Comparison of ENCODE assay signal across 17 cellular contexts in genomic region chr12:121649403-121649802, GRCh38. TPM values are rescaled to one million over a fixed set of nuclear protein-coding genes. Genes with fewer than 3 reads are reported as not detected.
A peak's percentile ranks its signal among the peaks of the same experiment; 100 is the strongest.
DNase-seq lines count a peak whose midpoint lies in the region; ATAC-seq, FAIRE-seq and TF ChIP-seq lines count a peak whose summit lies in the region.
"Had no signal": no experiment of that assay in that cellular context is flagged by ENCODE, and none has a peak within 500 bp of the region (broad histone marks: within the 10 kb centered on the region; RNA-seq: fewer than 3 reads in every experiment).

No MANE protein-coding gene starts in this region.

- peak overlapping the region; percentile 63 for H3K27ac Mint-ChIP-seq in activated naive CD4-positive, alpha-beta T cell treated with anti-CD3 and anti-CD28 coated beads for 36 hours
- H3K27ac Mint-ChIP-seq in T-helper 17 cell: peak overlapping the region; percentile 73
- H3K27ac Mint-ChIP-seq in endodermal cell: peak overlapping the region; percentile 65
- H3K27ac Mint-ChIP-seq: memory B cell had no signal

- H3K4me1 ChIP-seq in endodermal cell (ENCODE audit: control insufficient read depth, insufficient read depth, low read length): no peaks in the 10 kb centered on the region
- H3K4me1 ChIP-seq in upper lobe of left lung: peaks cover 5 to 13% (median 12%) of the 10 kb centered on the region in 4 donors
- H3K4me1 ChIP-seq: right atrium auricular region had no signal

- intact Hi-C loops in activated naive CD4-positive, alpha-beta T cell treated with anti-CD3 and anti-CD28 coated beads for 36 hours (cut with micrococcal nuclease): no loop called here

- TF ChIP-seq POLR2A in upper lobe of left lung (IDR thresholded peaks at IDR 0.05): no peak

- 96 to 100% methylated on average over 2 to 9 of the region's 9 CpGs for WGBS in endodermal cell (ENCODE audit: insufficient coverage in 1 of 2, insufficient read length in 1 of 2), 2 experiments
- WGBS in upper lobe of left lung, 2 donors: 64 to 74% methylated on average over 8 to 9 of the region's 9 CpGs

- H3K4me3 ChIP-seq in endodermal cell (ENCODE audit: low read length): no peak overlapping the region
- no peak overlapping the region for H3K4me3 ChIP-seq in upper lobe of left lung
- H3K4me3 ChIP-seq: GM23248, MG63, right atrium auricular region had no signal

- H3K4me1 Mint-ChIP-seq in activated naive CD4-positive, alpha-beta T cell treated with anti-CD3 and anti-CD28 coated beads for 36 hours (ENCODE audit: low read depth): peaks cover 28% of the 10 kb centered on the region
- H3K4me1 Mint-ChIP-seq in T-helper 17 cell: peaks cover 18% of the 10 kb centered on the region
- peaks cover 7% of the 10 kb centered on the region for H3K4me1 Mint-ChIP-seq in endodermal cell

- peaks cover 12% of the 10 kb centered on the region for H3K36me3 Mint-ChIP-seq in activated naive CD4-positive, alpha-beta T cell treated with anti-CD3 and anti-CD28 coated beads for 36 hours (ENCODE audit: low read depth)
- no peaks in the 10 kb centered on the region for H3K36me3 Mint-ChIP-seq in T-helper 17 cell (ENCODE audit: low read depth)
- H3K36me3 Mint-ChIP-seq in endodermal cell (ENCODE audit: low read depth): peaks cover 25% of the 10 kb centered on the region

- peaks cover 4% of the 10 kb centered on the region for H3K36me3 ChIP-seq in endodermal cell (ENCODE audit: control insufficient read depth, insufficient read depth, low read length)
- no peaks in the 10 kb centered on the region for H3K36me3 ChIP-seq in upper lobe of left lung
- H3K36me3 ChIP-seq: MG63, right atrium auricular region had no signal

- no peak for FAIRE-seq in HTR-8/SVneo (lab: Jason Lieb, UNC)
- FAIRE-seq: RCC 7860 had no signal

- no peaks in the 10 kb centered on the region for H3K9me3 Mint-ChIP-seq in activated naive CD4-positive, alpha-beta T cell treated with anti-CD3 and anti-CD28 coated beads for 36 hours
- peaks cover 11% of the 10 kb centered on the region for H3K9me3 Mint-ChIP-seq in endodermal cell
- H3K9me3 Mint-ChIP-seq: memory B cell had no signal

- H3K4me3 Mint-ChIP-seq in activated naive CD4-positive, alpha-beta T cell treated with anti-CD3 and anti-CD28 coated beads for 36 hours: no peak overlapping the region
- H3K4me3 Mint-ChIP-seq in T-helper 17 cell (peak overlapping the region; percentile 53), endodermal cell (no peak overlapping the region)
- H3K4me3 Mint-ChIP-seq: memory B cell had no signal

- no peaks in the 10 kb centered on the region for H3K27me3 Mint-ChIP-seq in activated naive CD4-positive, alpha-beta T cell treated with anti-CD3 and anti-CD28 coated beads for 36 hours (ENCODE audit: low read depth)
- H3K27me3 Mint-ChIP-seq in T-helper 17 cell (no peaks in the 10 kb centered on the region), endodermal cell (ENCODE audit: insufficient read depth) (no peaks in the 10 kb centered on the region)
- H3K27me3 Mint-ChIP-seq: memory B cell had no signal

- no peak overlapping the region for H3K27ac ChIP-seq in endodermal cell (ENCODE audit: low read depth, low read length)
- peak overlapping the region in 3 of 4 donors; percentile 17 to 66 (median 37) for H3K27ac ChIP-seq in upper lobe of left lung
- H3K27ac ChIP-seq: GM23248, right atrium auricular region had no signal

- CTCF ChIA-PET in activated naive CD4-positive, alpha-beta T cell treated with anti-CD3 and anti-CD28 coated beads for 36 hours (lab: Charles Lee): interaction anchor here (0.7 to 5.3 kb wide), 4 partner anchors 14 to 253 kb away, joined by 4 to 20 read pairs (median 6); no protein-coding TSS in a partner anchor

- TF ChIP-seq CTCF in endodermal cell (conservative IDR thresholded peaks at IDR 0.05) (no peak), upper lobe of left lung (IDR thresholded peaks at IDR 0.05) (no peak), GM10266 (IDR thresholded peaks at IDR 0.05; ENCODE audit: control insufficient read depth, insufficient read depth, low read depth, missing control alignments) (no peak)

- H3K9ac ChIP-seq in endodermal cell (ENCODE audit: extremely low read depth, low read length, poor library complexity, severe bottlenecking): no peak overlapping the region
- H3K9ac ChIP-seq: GM23248 had no signal

- DNase-seq in activated naive CD4-positive, alpha-beta T cell treated with anti-CD3 and anti-CD28 coated beads for 36 hours: no peak
- DNase-seq in activated naive CD4-positive, alpha-beta T cell treated with Interleukin-2 at 50 U/mL for 16 hours: no peak
- no peak for DNase-seq in T-helper 17 cell
- no peak for DNase-seq in endodermal cell
- DNase-seq in upper lobe of left lung: no peak
- DNase-seq in GM10266 (ENCODE audit: extremely low spot score): no peak
- no peak for DNase-seq in HTR-8/SVneo (ENCODE audit: insufficient read length, low spot score)
- DNase-seq: DMS79; GM23248; MG63; stimulated activated CD4-positive, alpha-beta T cell treated with anti-CD3 and anti-CD28 coated beads, Interleukin-1b, Interleukin-23, amount 100 ng/mL, for 48 hours; T-helper 9 cell; trophoblast cell had no signal

- H3K27me3 ChIP-seq in endodermal cell (ENCODE audit: control insufficient read depth, insufficient read depth, low read length, poor library complexity, severe bottlenecking) (no peaks in the 10 kb centered on the region), upper lobe of left lung (no peaks in the 10 kb centered on the region)
- H3K27me3 ChIP-seq: MG63, right atrium auricular region had no signal

- TF ChIP-seq EP300 in upper lobe of left lung (IDR thresholded peaks at IDR 0.05): no peak

- H3K9me3 ChIP-seq in T-helper 17 cell (ENCODE audit: control insufficient read depth, low read length, poor library complexity, severe bottlenecking) (no peaks in the 10 kb centered on the region), endodermal cell (ENCODE audit: control insufficient read depth, low read length) (no peaks in the 10 kb centered on the region), upper lobe of left lung (no peaks in the 10 kb centered on the region)
- H3K9me3 ChIP-seq: MG63, right atrium auricular region had no signal

- ATAC-seq in T-helper 17 cell (peak; percentile 18), upper lobe of left lung (ENCODE audit: low FRiP score in 2 of 2) (no peak), HG03442 (IDR thresholded peaks at IDR 0.05; ENCODE audit: unreplicated experiment) (no peak)

RNA-seq across cellular contexts. Expression of gene MORN3, which starts 20.1 kb away (rescaled TPM):
- total RNA-seq in activated naive CD4-positive, alpha-beta T cell treated with anti-CD3 and anti-CD28 coated beads for 36 hours: 1 to 10 TPM; 2.6 to 2.9 TPM
- total RNA-seq in T-helper 17 cell (1 to 10 TPM; 8.5 to 9.5 TPM), endodermal cell (1 to 10 TPM; 1.4 to 1.6 TPM), upper lobe of left lung (1 to 10 TPM in 5 of 6 donors, under 1 TPM in 1; 0.69 to 5.6 (median 1.2) TPM)
- 0.96 TPM for polyA plus RNA-seq in endodermal cell (2013, experiment 1 of 2)
- 0.79 TPM for polyA plus RNA-seq in endodermal cell (2013, experiment 2 of 2)
- total RNA-seq: GM23248 had no signal

RNA-seq across cellular contexts. Expression of gene ORAI1, which starts 23.1 kb away (rescaled TPM):
- 10 to 100 TPM; 21.1 to 21.8 TPM for total RNA-seq in activated naive CD4-positive, alpha-beta T cell treated with anti-CD3 and anti-CD28 coated beads for 36 hours
- 10 to 100 TPM; 51.3 to 52.0 TPM for total RNA-seq in T-helper 17 cell
- 10 to 100 TPM; 35.3 to 39.2 TPM for total RNA-seq in endodermal cell
- polyA plus RNA-seq in endodermal cell (2013, experiment 1 of 2): 11.8 TPM
- 11.2 TPM for polyA plus RNA-seq in endodermal cell (2013, experiment 2 of 2)
- total RNA-seq in upper lobe of left lung: 10 to 100 TPM in 5 of 6 donors, 1 to 10 TPM in 1; 7.3 to 48.2 (median 34.3) TPM
